ENCODE assay signal across 30 cellular contexts in the genomic region with DNA sequence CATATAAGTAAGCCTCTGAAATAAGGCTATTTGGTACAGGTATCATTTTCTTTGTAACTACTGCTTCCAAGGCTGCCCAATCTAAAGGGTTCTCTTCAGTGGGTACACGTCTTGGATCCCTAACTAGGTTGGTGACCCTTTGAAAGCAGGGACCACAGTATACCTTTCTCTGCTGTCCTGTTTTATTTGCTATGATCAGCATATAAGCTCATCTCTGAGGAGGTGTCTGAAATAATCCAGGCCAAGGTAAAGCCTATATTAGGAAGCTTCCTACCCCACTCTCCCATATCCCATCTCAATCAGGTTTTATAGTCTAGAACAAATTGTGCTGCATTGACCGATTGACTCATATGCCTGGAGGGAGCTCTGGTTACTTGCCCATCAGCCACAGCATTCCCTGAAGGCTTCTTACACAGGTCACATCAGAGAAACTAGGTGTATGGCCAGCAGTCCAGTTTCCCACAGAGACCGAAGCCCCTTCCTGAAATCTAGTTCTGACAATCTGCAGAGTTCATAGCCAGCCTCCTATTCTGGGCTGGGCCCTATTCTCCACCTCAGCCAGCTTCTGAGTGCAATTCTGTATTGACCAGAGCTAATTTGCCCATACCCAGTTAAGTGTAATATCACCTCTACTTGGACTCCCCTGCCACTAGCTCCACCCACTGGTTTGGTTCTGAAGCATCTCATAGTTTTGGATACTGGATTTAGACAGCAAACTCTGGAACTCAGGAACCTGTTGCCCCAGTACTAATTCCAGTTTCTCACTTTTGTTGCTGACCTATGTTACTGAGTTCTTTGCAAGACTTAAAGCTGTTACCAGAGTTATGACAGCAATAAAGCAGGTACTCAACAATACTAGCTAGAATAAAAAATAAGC.
A peak's percentile ranks its signal among the peaks of the same experiment; 100 is the strongest.
DNase-seq lines count a peak whose midpoint lies in the region; ATAC-seq and TF ChIP-seq lines count a peak whose summit lies in the region.
"Had no signal": no experiment of that assay in that cellular context is flagged by ENCODE, and none has a peak within 500 bp of the region (broad histone marks: within the 10 kb centered on the region; RNA-seq: fewer than 3 reads in every experiment).

No MANE protein-coding gene starts in this region.

- H3F3A ChIP-seq in GM23248 (ENCODE audit: insufficient read depth) = no peaks in the 10 kb centered on the region

- no peaks in the 10 kb centered on the region for H3K79me1 ChIP-seq in trophoblast cell (ENCODE audit: low read length)

- H3K27ac ChIP-seq in GM23248 (no peak overlapping the region), mammary epithelial cell (ENCODE audit: insufficient read depth, low read depth, low read length) (no peak overlapping the region), trophoblast cell (ENCODE audit: low read depth, low read length) (no peak overlapping the region)
- H3K27ac ChIP-seq: gastrocnemius medialis, prostate gland, sigmoid colon had no signal

- H4K20me1 ChIP-seq in GM23248 (ENCODE audit: insufficient read depth) (no peaks in the 10 kb centered on the region), mammary epithelial cell (ENCODE audit: insufficient read depth, low read length) (no peaks in the 10 kb centered on the region)

- CTCF ChIA-PET in mammary epithelial cell (lab: Charles Lee; ENCODE audit: low non-redundant PET) = no interaction called here

- no peaks in the 10 kb centered on the region for H3K9me3 ChIP-seq in GM23248 (ENCODE audit: low read depth)
- H3K9me3 ChIP-seq in mammary epithelial cell (replicated peaks; ENCODE audit: insufficient read depth, low read length) = no peaks in the 10 kb centered on the region
- H3K9me3 ChIP-seq in trophoblast cell (ENCODE audit: insufficient read depth, low read depth, low read length) = no peaks in the 10 kb centered on the region
- H3K9me3 ChIP-seq in HAP-1 = no peaks in the 10 kb centered on the region
- H3K9me3 ChIP-seq: gastrocnemius medialis, prostate gland, sigmoid colon had no signal

- no peak overlapping the region for H3K4ac ChIP-seq in trophoblast cell (ENCODE audit: low read depth, low read length)

- in situ Hi-C loops in GM23248 (cut with MboI) (no loop called here), mammary epithelial cell (cut with MboI; ENCODE audit: low sequenced_read_pairs in 2 of 2) (no loop called here), HAP-1 (cut with MboI; ENCODE audit: low sequenced_read_pairs) (no loop called here)

- no peak for ATAC-seq in GM21515 (IDR thresholded peaks at IDR 0.05; ENCODE audit: unreplicated experiment)
- ATAC-seq: gastrocnemius medialis, mucosa of descending colon, natural killer cell had no signal

- H2AK5ac ChIP-seq in trophoblast cell (ENCODE audit: low read length) = no peak overlapping the region

- H3K9me2 ChIP-seq in GM23248 (ENCODE audit: insufficient read depth) = no peaks in the 10 kb centered on the region

- H3K9ac ChIP-seq in GM23248 = no peak overlapping the region
- H3K9ac ChIP-seq in mammary epithelial cell (ENCODE audit: insufficient read depth, low read length) = no peak overlapping the region
- H3K9ac ChIP-seq in trophoblast cell (ENCODE audit: low read length) = no peak overlapping the region

- H2BK12ac ChIP-seq in trophoblast cell (ENCODE audit: low read length) = no peak overlapping the region

- no peak overlapping the region for H2BK120ac ChIP-seq in trophoblast cell (ENCODE audit: insufficient read depth, low read length, poor library complexity)

- no peak overlapping the region for H4K8ac ChIP-seq in trophoblast cell (ENCODE audit: low read depth, low read length)

- H4K12ac ChIP-seq in trophoblast cell (ENCODE audit: low read depth, low read length) = no peak overlapping the region

- BruUV-seq in mammary epithelial cell (replicated peaks; lab: Mats Ljungman, UMichigan) = no TSS peak

- H3K27me3 ChIP-seq in GM23248 (replicated peaks; ENCODE audit: insufficient read depth) = no peaks in the 10 kb centered on the region
- no peaks in the 10 kb centered on the region for H3K27me3 ChIP-seq in mammary epithelial cell (ENCODE audit: insufficient read depth, low read length)
- no peaks in the 10 kb centered on the region for H3K27me3 ChIP-seq in trophoblast cell (ENCODE audit: insufficient read depth, low read length)
- no peaks in the 10 kb centered on the region for H3K27me3 ChIP-seq in HAP-1 (ENCODE audit: low read depth)
- H3K27me3 ChIP-seq: gastrocnemius medialis, sigmoid colon had no signal

- no peaks in the 10 kb centered on the region for H3K36me3 ChIP-seq in GM23248 (ENCODE audit: low read depth)
- no peaks in the 10 kb centered on the region for H3K36me3 ChIP-seq in mammary epithelial cell (ENCODE audit: insufficient read depth, low read length)
- no peaks in the 10 kb centered on the region for H3K36me3 ChIP-seq in trophoblast cell (ENCODE audit: control insufficient read depth in 1 of 2, insufficient read depth in 2 of 2, low read length in 2 of 2)
- no peaks in the 10 kb centered on the region for H3K36me3 ChIP-seq in HAP-1 (replicated peaks)
- H3K36me3 ChIP-seq: gastrocnemius medialis, prostate gland, sigmoid colon had no signal

- H2AFZ ChIP-seq in GM23248 (no peak overlapping the region), mammary epithelial cell (ENCODE audit: low read depth, low read length) (no peak overlapping the region), trophoblast cell (ENCODE audit: insufficient read depth, low read length, poor library complexity) (no peak overlapping the region)

- 91 to 96% methylated on average over 3 of the region's 3 CpGs for WGBS in GM23248 (ENCODE audit: low coverage in 1 of 2, low lambda C conversion rate in 2 of 2, missing lambda C conversion rate in 2 of 2), 2 experiments
- 71% methylated on average over 3 of the region's 3 CpGs for WGBS in mammary epithelial cell (ENCODE audit: low coverage, missing lambda C conversion rate)
- WGBS in trophoblast cell (ENCODE audit: extremely low coverage, insufficient coverage, insufficient read length) = no CpG with 5 or more reads among the region's 3 CpGs

- H3K79me2 ChIP-seq in GM23248 (ENCODE audit: insufficient read depth) = no peaks in the 10 kb centered on the region
- H3K79me2 ChIP-seq in mammary epithelial cell (ENCODE audit: insufficient read depth, low read length) = no peaks in the 10 kb centered on the region
- no peaks in the 10 kb centered on the region for H3K79me2 ChIP-seq in trophoblast cell (ENCODE audit: control insufficient read depth, insufficient read depth, low read length, poor library complexity)

- peaks cover 10% of the 10 kb centered on the region; the same call in 1 of the 2 replicates for H3K4me1 ChIP-seq in GM23248 (ENCODE audit: insufficient read depth)
- no peaks in the 10 kb centered on the region for H3K4me1 ChIP-seq in mammary epithelial cell (ENCODE audit: insufficient read depth, low read length)
- H3K4me1 ChIP-seq in trophoblast cell (ENCODE audit: control insufficient read depth in 1 of 2, insufficient read depth in 2 of 2, low read length in 2 of 2) = no peaks in the 10 kb centered on the region
- no peaks in the 10 kb centered on the region for H3K4me1 ChIP-seq in HAP-1
- H3K4me1 ChIP-seq: gastrocnemius medialis had no signal

- H4K91ac ChIP-seq in trophoblast cell (ENCODE audit: low read depth, low read length) = no peak overlapping the region

- H3K18ac ChIP-seq in trophoblast cell (ENCODE audit: low read length) = no peak overlapping the region

- no peak overlapping the region for H3K23ac ChIP-seq in trophoblast cell (ENCODE audit: low read length)

- no peak overlapping the region for H3K4me2 ChIP-seq in GM23248 (ENCODE audit: unreplicated experiment)
- H3K4me2 ChIP-seq in mammary epithelial cell (ENCODE audit: insufficient read depth, low read depth, low read length) = no peak overlapping the region
- H3K4me2 ChIP-seq in trophoblast cell (ENCODE audit: low read length) = no peak overlapping the region

- H3K14ac ChIP-seq in trophoblast cell (ENCODE audit: low read length) = no peak overlapping the region

- TF ChIP-seq CTCF in LNCaP clone FGC (IDR thresholded peaks at IDR 0.05; ENCODE audit: control insufficient read depth, extremely low read depth, insufficient read depth) (peak; percentile 29; the same call in 1 of the 2 replicates), mammary epithelial cell (conservative IDR thresholded peaks at IDR 0.05 in 1 of 2, IDR thresholded peaks at IDR 0.05 in 1 of 2; ENCODE audit: extremely low read depth in 1 of 2, insufficient read depth in 1 of 2, low read depth in 1 of 2, low read length in 2 of 2) (no peak)

- intact Hi-C loops in mammary epithelial cell (cut with micrococcal nuclease) = loop anchor here (2.0 kb wide), 1 partner anchor 456 kb away; no protein-coding TSS in a partner anchor

- DNase-seq in GM23248 (peak; percentile 29), LNCaP clone FGC (ENCODE audit: low read depth) (no peak), mammary epithelial cell (peak; percentile 7), trophoblast cell (peak; percentile 50 to 53), COLO829 (ENCODE audit: low spot score) (no peak), HAP-1 (ENCODE audit: low spot score in 2 of 2) (no peak)
- DNase-seq: activated CD4-positive, alpha-beta T cell treated with anti-CD3 and anti-CD28 coated beads for 48 hours; activated effector memory CD4-positive, alpha-beta T cell treated with anti-CD3 and anti-CD28 coated beads, Interleukin-2, amount 50 U/mL, for 16 hours; activated naive CD8-positive, alpha-beta T cell treated with anti-CD3 and anti-CD28 coated beads, Interleukin-2, amount 10 ng/mL, durations not matched to agents 7 days and 5 days; activated T-cell treated with anti-CD3 and anti-CD28 coated beads, Interleukin-2, amount 50 U/mL, for 1 hour; C1 segment of cervical spinal cord; Calu3; cerebellar nuclear complex; DMS79; gastrocnemius medialis; GF-D8; kidney glomerular epithelial cell; MM.1S; mucosa of descending colon; natural killer cell; NCI-H1436; occipital lobe; SIG-M5; sigmoid colon; stimulated activated CD4-positive, alpha-beta T cell treated with anti-CD3 and anti-CD28 coated beads, Interleukin-15, amount 100 ng/mL, for 24 hours; stimulated activated CD4-positive, alpha-beta T cell treated with anti-CD3 and anti-CD28 coated beads, Interleukin-4, amount 100 ng/mL, for 4 hours; SW 1271 had no signal

- dilution Hi-C loops in mammary epithelial cell (cut with HindIII; ENCODE audit: low sequenced_read_pairs) = no loop called here

- H2BK5ac ChIP-seq in trophoblast cell (ENCODE audit: low read depth, low read length, poor library complexity) = no peak overlapping the region

- H3K4me3 ChIP-seq in GM23248 = no peak overlapping the region
- H3K4me3 ChIP-seq in LNCaP clone FGC (ENCODE audit: low read depth, low read length) = no peak overlapping the region
- no peak overlapping the region for H3K4me3 ChIP-seq in mammary epithelial cell (replicated peaks in 1 of 3; ENCODE audit: insufficient read depth in 1 of 3, low read depth in 2 of 3, low read length in 3 of 3)
- no peak overlapping the region for H3K4me3 ChIP-seq in trophoblast cell (ENCODE audit: low read depth, low read length)
- H3K4me3 ChIP-seq in HAP-1 = no peak overlapping the region
- H3K4me3 ChIP-seq: gastrocnemius medialis, lung, mucosa of descending colon, prostate gland, sigmoid colon had no signal

Comparison
In these comparisons a context has a peak if more than half of its experiments do, and no peak if none do; other contexts are left out.
1. DNase-seq: peak in GM23248 (single experiment), mammary epithelial cell (single experiment) and trophoblast cell (2 of 2); none in LNCaP clone FGC (single experiment), COLO829 (single experiment) and HAP-1 (0 of 2).